Comparison of ENCODE assay signal across 9 cellular contexts in the genomic region with DNA sequence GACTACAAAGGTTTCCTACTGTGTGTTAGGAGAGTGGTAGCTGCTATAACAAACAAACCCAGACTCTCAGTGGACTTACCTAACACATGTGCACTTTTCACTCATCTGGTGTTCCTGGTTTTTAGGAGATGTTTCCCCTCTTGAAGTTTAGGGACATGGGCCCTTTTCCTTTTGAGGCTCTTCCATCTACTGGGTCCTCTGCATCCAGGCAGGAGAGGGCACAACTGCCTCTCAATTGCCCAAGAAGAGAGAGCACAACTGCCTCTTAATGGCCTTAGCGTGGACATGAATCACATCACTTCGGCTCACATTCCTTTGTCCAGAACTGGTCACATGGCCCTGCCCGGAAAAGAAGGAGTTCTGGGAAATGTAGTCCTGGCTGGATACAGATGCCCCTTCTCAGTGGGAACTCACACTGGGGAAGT.
DNase-seq lines count a peak whose midpoint lies in the region; ATAC-seq lines count a peak whose summit lies in the region.
"Had no signal": no experiment of that assay in that cellular context is flagged by ENCODE, and none has a peak within 500 bp of the region (broad histone marks: within the 10 kb centered on the region; RNA-seq: fewer than 3 reads in every experiment).

No MANE protein-coding gene starts in this region.

- H3K9me3 ChIP-seq in adipocyte (ENCODE audit: control insufficient read depth, low read length): peaks cover 6% of the 10 kb centered on the region

- DNase-seq in NCI-H524 (lab: John Stamatoyannopoulos, UW) (peak; percentile 14 to 55), NCI-H524 treated with DMSO at 0.1 percent for 48 hours (lab: John Stamatoyannopoulos, UW) (no peak), adipocyte (ENCODE audit: low read depth) (peak; percentile 75), hepatic stellate cell (ENCODE audit: low spot score) (peak; percentile 76), stromal cell of bone marrow (ENCODE audit: low read depth) (peak; percentile 30), middle frontal gyrus (ENCODE audit: extremely low spot score, low spot score) (no peak), GM19240 (ENCODE audit: insufficient read length, low spot score) (no peak)
- DNase-seq: stimulated activated CD8-positive, alpha-beta memory T cell treated with anti-CD3 and anti-CD28 coated beads, Interleukin-4, amount 100 ng/mL, for 48 hours had no signal

- H3K27me3 ChIP-seq in adipocyte (replicated peaks; ENCODE audit: control insufficient read depth, insufficient read depth, low read length): peaks cover 36% of the 10 kb centered on the region

- H3K36me3 ChIP-seq in adipocyte (ENCODE audit: control insufficient read depth, insufficient read depth, low read length, severe bottlenecking): no peaks in the 10 kb centered on the region

- H3K4me3 ChIP-seq in adipocyte (ENCODE audit: low read length): no peak overlapping the region

- H3K4me1 ChIP-seq in adipocyte (ENCODE audit: control insufficient read depth, insufficient read depth, low read length): peaks cover 9% of the 10 kb centered on the region

- ATAC-seq in HG02798 (IDR thresholded peaks at IDR 0.05; ENCODE audit: poor library complexity, unreplicated experiment): no peak

- H3K9ac ChIP-seq in adipocyte (ENCODE audit: low read length): no peak overlapping the region

Comparison
In these comparisons a context has a peak if more than half of its experiments do, and no peak if none do; other contexts are left out.
1. DNase-seq: peak in NCI-H524 (2 of 2), adipocyte (single experiment), hepatic stellate cell (single experiment) and stromal cell of bone marrow (single experiment); none in NCI-H524 treated with DMSO at 0.1 percent for 48 hours (single experiment), middle frontal gyrus (single experiment) and GM19240 (single experiment).